Comparison of ENCODE assay signal across 9 cellular contexts in genomic region chr17:19533718-19534561, GRCh38. TPM values are rescaled to one million over a fixed set of nuclear protein-coding genes. Genes with fewer than 3 reads are reported as not detected.
A peak's percentile ranks its signal among the peaks of the same experiment; 100 is the strongest.
DNase-seq lines count a peak whose midpoint lies in the region; ATAC-seq and TF ChIP-seq lines count a peak whose summit lies in the region.
"Had no signal": no experiment of that assay in that cellular context is flagged by ENCODE, and none has a peak within 500 bp of the region (broad histone marks: within the 10 kb centered on the region; RNA-seq: fewer than 3 reads in every experiment).

TSS of gene SLC47A1 (plus strand) at chr17:19533854. CDS start at chr17:19533940, 86 bp downstream.

- peaks cover 4% of the 10 kb centered on the region for H3K4me1 ChIP-seq in CD8-positive, alpha-beta T cell (ENCODE audit: insufficient read depth, low read length)

- POLR2A ChIA-PET in CD8-positive, alpha-beta T cell (lab: Charles Lee), result interaction anchor here (0.9 kb wide), 1 partner anchor 114 kb away, joined by 3 read pairs; the partner anchor contains the start of gene ALDH3A2

- no peaks in the 10 kb centered on the region for H3K9me3 Mint-ChIP-seq in CD8-positive, alpha-beta T cell

- H3K4me3 Mint-ChIP-seq in CD8-positive, alpha-beta T cell, result peak within 1 kb of the TSS; percentile 79

- peak within 1 kb of the TSS; percentile 41 for H3K4me3 ChIP-seq in CD8-positive, alpha-beta T cell (ENCODE audit: low read depth, low read length)
- H3K4me3 ChIP-seq in LNCaP clone FGC (ENCODE audit: low read depth, low read length), result peak within 1 kb of the TSS; percentile 26; the same call in 1 of the 2 replicates
- no peak within 1 kb of the TSS for H3K4me3 ChIP-seq in astrocyte of the spinal cord (ENCODE audit: low read depth, low read length)
- H3K4me3 ChIP-seq: K562 had no signal

- no peak within 1 kb of the TSS for H3K27ac Mint-ChIP-seq in CD8-positive, alpha-beta T cell

- no peaks in the 10 kb centered on the region for H3K27me3 ChIP-seq in CD8-positive, alpha-beta T cell (ENCODE audit: insufficient read depth, low read length)

- intact Hi-C loops in CD8-positive, alpha-beta T cell (cut with DNase I, micrococcal nuclease), result no loop called here

- CTCF ChIA-PET in CD8-positive, alpha-beta T cell (lab: Charles Lee), result interaction anchor here (0.7 to 1.1 kb wide), 4 partner anchors 13 to 233 kb away, joined by 3 to 5 read pairs (median 3); no protein-coding TSS in a partner anchor

- H3K4me1 Mint-ChIP-seq in CD8-positive, alpha-beta T cell (ENCODE audit: low read depth), result peaks cover 16% of the 10 kb centered on the region

- peaks cover 51% of the 10 kb centered on the region for H3K27me3 Mint-ChIP-seq in CD8-positive, alpha-beta T cell (ENCODE audit: low read depth)

- no peak within 1 kb of the TSS for H3K27ac ChIP-seq in CD8-positive, alpha-beta T cell (ENCODE audit: low read depth, low read length)

- no peaks in the 10 kb centered on the region for H3K36me3 ChIP-seq in CD8-positive, alpha-beta T cell (ENCODE audit: insufficient read depth, low read length)

- in situ Hi-C loops in astrocyte of the spinal cord (cut with HindIII; ENCODE audit: low sequenced_read_pairs), result no loop called here

- H3K9me3 ChIP-seq in CD8-positive, alpha-beta T cell (ENCODE audit: low read length), result no peaks in the 10 kb centered on the region

- DNase-seq in CD8-positive, alpha-beta T cell, result peak in 2 of 7 experiments; percentile 6 to 7
- DNase-seq in LNCaP clone FGC (ENCODE audit: low read depth) (no peak), astrocyte of the spinal cord (ENCODE audit: low read depth, low spot score) (peak; percentile 19), islet precursor cell (peak; percentile 78), cerebellar cortex (ENCODE audit: low spot score) (no peak)
- DNase-seq in stimulated activated CD4-positive, alpha-beta T cell treated with anti-CD3 and anti-CD28 coated beads, Interleukin-1b, Interleukin-23, amount 100 ng/mL, for 48 hours, result peak; percentile 6

- ATAC-seq in CD8-positive, alpha-beta T cell, result peak; percentile 40
- ATAC-seq in HG02623 (IDR thresholded peaks at IDR 0.05; ENCODE audit: unreplicated experiment) (no peak), HG03342 (IDR thresholded peaks at IDR 0.05; ENCODE audit: unreplicated experiment) (no peak)
- ATAC-seq: K562 had no signal

- TF ChIP-seq CTCF in CD8-positive, alpha-beta T cell (IDR thresholded peaks at IDR 0.05), result no peak
- no peak for TF ChIP-seq CTCF in LNCaP clone FGC (IDR thresholded peaks at IDR 0.05; ENCODE audit: control insufficient read depth, extremely low read depth, insufficient read depth)
- TF ChIP-seq CTCF in astrocyte of the spinal cord (IDR thresholded peaks at IDR 0.05; ENCODE audit: low read depth, low read length), result no peak

- H3K36me3 Mint-ChIP-seq in CD8-positive, alpha-beta T cell, result no peaks in the 10 kb centered on the region

RNA-seq across cellular contexts. Expression of gene SLC47A1, which starts in this region (rescaled TPM):
- total RNA-seq in CD8-positive, alpha-beta T cell, result not detected
- total RNA-seq: K562 had no signal

Comparison
In these comparisons a context has a peak if more than half of its experiments do, and no peak if none do; other contexts are left out.
1. Peak in ATAC-seq and H3K4me3 ChIP-seq in CD8-positive, alpha-beta T cell; RNA of the gene not detected or under 1 TPM.
2. DNase-seq: peak in astrocyte of the spinal cord (single experiment), islet precursor cell (single experiment) and stimulated activated CD4-positive, alpha-beta T cell treated with anti-CD3 and anti-CD28 coated beads, Interleukin-1b, Interleukin-23, amount 100 ng/mL, for 48 hours (single experiment); none in LNCaP clone FGC (single experiment) and cerebellar cortex (single experiment).